In the genomic region with DNA sequence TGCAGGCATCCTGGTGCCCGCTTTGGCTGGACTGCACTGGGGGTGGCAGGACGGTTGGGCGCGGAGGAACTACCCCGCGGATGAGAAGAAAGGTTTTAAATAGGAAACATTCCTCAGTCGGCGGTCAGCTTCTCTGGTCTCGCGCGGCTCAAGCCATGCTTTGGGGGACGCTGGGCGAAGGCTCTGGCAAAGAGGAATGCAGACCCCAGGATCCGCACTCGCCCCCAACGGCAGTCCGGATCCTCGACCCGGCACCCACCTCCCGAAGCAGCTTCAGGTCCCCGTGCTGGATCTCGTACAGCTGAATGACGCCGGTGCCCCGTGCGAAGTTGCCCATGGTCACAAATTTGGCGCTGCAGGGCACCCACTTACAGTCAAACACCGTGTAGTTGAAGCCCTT, we compare ENCODE assay signal across 8 cellular contexts. TPM values are rescaled to one million over a fixed set of nuclear protein-coding genes. Genes with fewer than 3 reads are reported as not detected.
DNase-seq lines count a peak whose midpoint lies in the region; ATAC-seq and TF ChIP-seq lines count a peak whose summit lies in the region.

No MANE protein-coding gene starts in this region.

- H3K9ac ChIP-seq in HUES48 (ENCODE audit: low read depth, low read length): peak overlapping the region; percentile 90

- peak overlapping the region; percentile 93 to 99 (median 96) for H3K4me3 Mint-ChIP-seq in brain

- H3K27ac Mint-ChIP-seq in brain: peak overlapping the region; percentile 100

- H3K9me3 ChIP-seq in HUES48 (ENCODE audit: control insufficient read depth, insufficient read depth, low read length) (no peaks in the 10 kb centered on the region), thoracic aorta (no peaks in the 10 kb centered on the region)

- H3K4me1 ChIP-seq in HUES48 (ENCODE audit: control insufficient read depth, insufficient read depth, low read length): 0 out of 2 replicates have a peak, but pooled peaks cover 4% of the 10 kb centered on the region
- peaks cover 14 to 32% of the 10 kb centered on the region in 2 donors for H3K4me1 ChIP-seq in thoracic aorta (ENCODE audit: control insufficient read depth in 1 of 2, low read depth in 2 of 2)

- H3K4me3 ChIP-seq in HUES48 (ENCODE audit: low read depth, low read length) (peak overlapping the region; percentile 90), thoracic aorta (peak overlapping the region; percentile 86)

- H3K9me3 Mint-ChIP-seq in brain: no peaks in the 10 kb centered on the region

- H3K36me3 Mint-ChIP-seq in brain: peaks cover 23% of the 10 kb centered on the region

- peak overlapping the region; percentile 92 for H3K27ac ChIP-seq in HUES48 (ENCODE audit: low read depth, low read length)
- H3K27ac ChIP-seq in thoracic aorta: peak overlapping the region; percentile 91 to 92

- peak; percentile 2 for DNase-seq in GM04504 (ENCODE audit: low read depth)
- DNase-seq in left lobe of liver (ENCODE audit: low spot score): no peak
- no peak for DNase-seq in thoracic aorta (ENCODE audit: low spot score)
- DNase-seq in SKM-1 treated with dmso at 0.1 percent for 144 hours (lab: John Stamatoyannopoulos, UW; ENCODE audit: unreplicated experiment): no peak
- no peak for DNase-seq in GM13977 (ENCODE audit: low spot score)

- H3K36me3 ChIP-seq in HUES48 (ENCODE audit: control insufficient read depth, insufficient read depth, low read length): peaks cover 24% of the 10 kb centered on the region
- H3K36me3 ChIP-seq in thoracic aorta: peaks cover 7% of the 10 kb centered on the region

- H3K27me3 Mint-ChIP-seq in brain: peaks cover 10% of the 10 kb centered on the region

- no peaks in the 10 kb centered on the region for H3K27me3 ChIP-seq in HUES48 (ENCODE audit: control insufficient read depth, insufficient read depth, low read length)
- no peaks in the 10 kb centered on the region for H3K27me3 ChIP-seq in thoracic aorta (replicated peaks; ENCODE audit: insufficient read depth)

- peaks cover 51% of the 10 kb centered on the region for H3K4me1 Mint-ChIP-seq in brain

- ATAC-seq in GM21447 (IDR thresholded peaks at IDR 0.05; ENCODE audit: unreplicated experiment) (peak; percentile 32), left lobe of liver (peak; percentile 65), thoracic aorta (ENCODE audit: insufficient number of reproducible peaks, low FRiP score, low read depth) (peak; percentile 71)

- no peak for TF ChIP-seq CTCF in brain (conservative IDR thresholded peaks at IDR 0.05)
- TF ChIP-seq CTCF in thoracic aorta (IDR thresholded peaks at IDR 0.05): no peak
- TF ChIP-seq CTCF in GM13977 (IDR thresholded peaks at IDR 0.05; ENCODE audit: extremely low read depth, insufficient read depth, missing control alignments): no peak

- in situ Hi-C loops in GM13977 (cut with MboI; ENCODE audit: low pct_unique_long_range_greater_than_20kb, low sequenced_read_pairs, unreplicated experiment): no loop called here

RNA-seq across cellular contexts. Expression of gene PNO1, which starts 0.7 kb away (rescaled TPM):
- 10.5 TPM for polyA plus RNA-seq in brain (ENCODE audit: insufficient read depth, low read depth, low replicate concordance)
- total RNA-seq in left lobe of liver (4.9 TPM), thoracic aorta (10 to 100 TPM in 1 of 2 donors, 1 to 10 TPM in 1; 8.3 to 27.7 TPM)
